Comparison of ENCODE assay signal across 1 cellular context in genomic region chr16:4663756-4664465, GRCh38.
TF ChIP-seq lines count a peak whose summit lies in the region.

No MANE protein-coding gene starts in this region.

TF ChIP-seq in HepG2, 621 proteins besides CTCF, POLR2A, EP300 and RAD21 (continued from another document and continues in another):
- TF ChIP-seq, protein P1, sequence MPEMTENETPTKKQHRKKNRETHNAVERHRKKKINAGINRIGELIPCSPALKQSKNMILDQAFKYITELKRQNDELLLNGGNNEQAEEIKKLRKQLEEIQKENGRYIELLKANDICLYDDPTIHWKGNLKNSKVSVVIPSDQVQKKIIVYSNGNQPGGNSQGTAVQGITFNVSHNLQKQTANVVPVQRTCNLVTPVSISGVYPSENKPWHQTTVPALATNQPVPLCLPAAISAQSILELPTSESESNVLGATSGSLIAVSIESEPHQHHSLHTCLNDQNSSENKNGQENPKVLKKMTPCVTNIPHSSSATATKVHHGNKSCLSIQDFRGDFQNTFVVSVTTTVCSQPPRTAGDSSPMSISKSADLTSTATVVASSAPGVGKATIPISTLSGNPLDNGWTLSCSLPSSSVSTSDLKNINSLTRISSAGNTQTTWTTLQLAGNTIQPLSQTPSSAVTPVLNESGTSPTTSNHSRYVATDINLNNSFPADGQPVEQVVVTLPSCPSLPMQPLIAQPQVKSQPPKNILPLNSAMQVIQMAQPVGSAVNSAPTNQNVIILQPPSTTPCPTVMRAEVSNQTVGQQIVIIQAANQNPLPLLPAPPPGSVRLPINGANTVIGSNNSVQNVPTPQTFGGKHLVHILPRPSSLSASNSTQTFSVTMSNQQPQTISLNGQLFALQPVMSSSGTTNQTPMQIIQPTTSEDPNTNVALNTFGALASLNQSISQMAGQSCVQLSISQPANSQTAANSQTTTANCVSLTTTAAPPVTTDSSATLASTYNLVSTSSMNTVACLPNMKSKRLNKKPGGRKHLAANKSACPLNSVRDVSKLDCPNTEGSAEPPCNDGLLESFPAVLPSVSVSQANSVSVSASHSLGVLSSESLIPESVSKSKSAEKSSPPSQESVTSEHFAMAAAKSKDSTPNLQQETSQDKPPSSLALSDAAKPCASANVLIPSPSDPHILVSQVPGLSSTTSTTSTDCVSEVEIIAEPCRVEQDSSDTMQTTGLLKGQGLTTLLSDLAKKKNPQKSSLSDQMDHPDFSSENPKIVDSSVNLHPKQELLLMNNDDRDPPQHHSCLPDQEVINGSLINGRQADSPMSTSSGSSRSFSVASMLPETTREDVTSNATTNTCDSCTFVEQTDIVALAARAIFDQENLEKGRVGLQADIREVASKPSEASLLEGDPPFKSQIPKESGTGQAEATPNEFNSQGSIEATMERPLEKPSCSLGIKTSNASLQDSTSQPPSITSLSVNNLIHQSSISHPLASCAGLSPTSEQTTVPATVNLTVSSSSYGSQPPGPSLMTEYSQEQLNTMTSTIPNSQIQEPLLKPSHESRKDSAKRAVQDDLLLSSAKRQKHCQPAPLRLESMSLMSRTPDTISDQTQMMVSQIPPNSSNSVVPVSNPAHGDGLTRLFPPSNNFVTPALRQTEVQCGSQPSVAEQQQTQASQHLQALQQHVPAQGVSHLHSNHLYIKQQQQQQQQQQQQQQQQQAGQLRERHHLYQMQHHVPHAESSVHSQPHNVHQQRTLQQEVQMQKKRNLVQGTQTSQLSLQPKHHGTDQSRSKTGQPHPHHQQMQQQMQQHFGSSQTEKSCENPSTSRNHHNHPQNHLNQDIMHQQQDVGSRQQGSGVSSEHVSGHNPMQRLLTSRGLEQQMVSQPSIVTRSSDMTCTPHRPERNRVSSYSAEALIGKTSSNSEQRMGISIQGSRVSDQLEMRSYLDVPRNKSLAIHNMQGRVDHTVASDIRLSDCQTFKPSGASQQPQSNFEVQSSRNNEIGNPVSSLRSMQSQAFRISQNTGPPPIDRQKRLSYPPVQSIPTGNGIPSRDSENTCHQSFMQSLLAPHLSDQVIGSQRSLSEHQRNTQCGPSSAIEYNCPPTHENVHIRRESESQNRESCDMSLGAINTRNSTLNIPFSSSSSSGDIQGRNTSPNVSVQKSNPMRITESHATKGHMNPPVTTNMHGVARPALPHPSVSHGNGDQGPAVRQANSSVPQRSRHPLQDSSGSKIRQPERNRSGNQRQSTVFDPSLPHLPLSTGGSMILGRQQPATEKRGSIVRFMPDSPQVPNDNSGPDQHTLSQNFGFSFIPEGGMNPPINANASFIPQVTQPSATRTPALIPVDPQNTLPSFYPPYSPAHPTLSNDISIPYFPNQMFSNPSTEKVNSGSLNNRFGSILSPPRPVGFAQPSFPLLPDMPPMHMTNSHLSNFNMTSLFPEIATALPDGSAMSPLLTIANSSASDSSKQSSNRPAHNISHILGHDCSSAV (CRISPR knock-in tag; IDR thresholded peaks at IDR 0.05; ENCODE audit: borderline replicate concordance): no peak
- TF ChIP-seq ZNF343 (CRISPR knock-in tag; IDR thresholded peaks at IDR 0.05) (peak; percentile 67; the same call in 1 of the 2 replicates), ZMAT3 (CRISPR knock-in tag; conservative IDR thresholded peaks at IDR 0.05) (peak; percentile 98), FOXK1 (CRISPR knock-in tag; IDR thresholded peaks at IDR 0.05; ENCODE audit: borderline replicate concordance, low read depth) (peak; percentile 74; the same call in 1 of the 2 replicates), PAWR (CRISPR knock-in tag; IDR thresholded peaks at IDR 0.05; ENCODE audit: borderline replicate concordance) (no peak), HNF1B (CRISPR knock-in tag; IDR thresholded peaks at IDR 0.05) (peak; percentile 86), MTA1 (CRISPR knock-in tag; IDR thresholded peaks at IDR 0.05; ENCODE audit: borderline replicate concordance) (peak; percentile 70), CREB3 (CRISPR knock-in tag; IDR thresholded peaks at IDR 0.05) (peak; percentile 97), THAP9 (CRISPR knock-in tag; IDR thresholded peaks at IDR 0.05; ENCODE audit: borderline replicate concordance) (peak; percentile 63; the same call in 1 of the 2 replicates), IRF2 (CRISPR knock-in tag; IDR thresholded peaks at IDR 0.05) (peak; percentile 86; the same call in 1 of the 2 replicates), ASH2L (IDR thresholded peaks at IDR 0.05; ENCODE audit: insufficient read length, low read depth, low read length) (peak; percentile 96), SOX6 (IDR thresholded peaks at IDR 0.05) (no peak), SOX6 (CRISPR knock-in tag; IDR thresholded peaks at IDR 0.05) (peak; percentile 87), RNF219 (CRISPR knock-in tag; IDR thresholded peaks at IDR 0.05) (0 out of 2 replicates have a peak, but pooled peaks have one; percentile 28), RORA (CRISPR knock-in tag; IDR thresholded peaks at IDR 0.05) (no peak), RBM39 (IDR thresholded peaks at IDR 0.05; ENCODE audit: low read depth, low read length, poor library complexity, severe bottlenecking) (no peak), GTF2F1 (IDR thresholded peaks at IDR 0.05; ENCODE audit: low read length) (no peak), ZMYM4 (CRISPR knock-in tag; IDR thresholded peaks at IDR 0.05) (peak; percentile 82), ELF1 (CRISPR knock-in tag; IDR thresholded peaks at IDR 0.05) (peak; percentile 73; the same call in 1 of the 2 replicates), KLF6 (CRISPR knock-in tag; IDR thresholded peaks at IDR 0.05) (peak; percentile 96), EEA1 (CRISPR knock-in tag; IDR thresholded peaks at IDR 0.05; ENCODE audit: borderline replicate concordance) (no peak; the same call in 1 of the 2 replicates), NBN (conservative IDR thresholded peaks at IDR 0.05) (no peak), STAT6 (CRISPR knock-in tag; IDR thresholded peaks at IDR 0.05; ENCODE audit: borderline replicate concordance) (peak; percentile 57; the same call in 1 of the 2 replicates), GFI1 (CRISPR knock-in tag; IDR thresholded peaks at IDR 0.05; ENCODE audit: borderline replicate concordance) (0 out of 2 replicates have a peak, but pooled peaks have one; percentile 22), TOE1 (CRISPR knock-in tag; IDR thresholded peaks at IDR 0.05) (no peak), ATF5 (CRISPR knock-in tag; IDR thresholded peaks at IDR 0.05; ENCODE audit: low read depth) (peak; percentile 65; the same call in 1 of the 2 replicates), MAZ (IDR thresholded peaks at IDR 0.05; ENCODE audit: borderline replicate concordance, low read depth, low read length) (peak; percentile 41; the same call in 1 of the 2 replicates), MAZ (CRISPR knock-in tag; IDR thresholded peaks at IDR 0.05; ENCODE audit: low read depth) (peak; percentile 74)
- TF ChIP-seq, protein P2, sequence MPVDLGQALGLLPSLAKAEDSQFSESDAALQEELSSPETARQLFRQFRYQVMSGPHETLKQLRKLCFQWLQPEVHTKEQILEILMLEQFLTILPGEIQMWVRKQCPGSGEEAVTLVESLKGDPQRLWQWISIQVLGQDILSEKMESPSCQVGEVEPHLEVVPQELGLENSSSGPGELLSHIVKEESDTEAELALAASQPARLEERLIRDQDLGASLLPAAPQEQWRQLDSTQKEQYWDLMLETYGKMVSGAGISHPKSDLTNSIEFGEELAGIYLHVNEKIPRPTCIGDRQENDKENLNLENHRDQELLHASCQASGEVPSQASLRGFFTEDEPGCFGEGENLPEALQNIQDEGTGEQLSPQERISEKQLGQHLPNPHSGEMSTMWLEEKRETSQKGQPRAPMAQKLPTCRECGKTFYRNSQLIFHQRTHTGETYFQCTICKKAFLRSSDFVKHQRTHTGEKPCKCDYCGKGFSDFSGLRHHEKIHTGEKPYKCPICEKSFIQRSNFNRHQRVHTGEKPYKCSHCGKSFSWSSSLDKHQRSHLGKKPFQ (CRISPR knock-in tag; IDR thresholded peaks at IDR 0.05; ENCODE audit: insufficient replicate concordance): peak; percentile 93
- TF ChIP-seq, protein P3, sequence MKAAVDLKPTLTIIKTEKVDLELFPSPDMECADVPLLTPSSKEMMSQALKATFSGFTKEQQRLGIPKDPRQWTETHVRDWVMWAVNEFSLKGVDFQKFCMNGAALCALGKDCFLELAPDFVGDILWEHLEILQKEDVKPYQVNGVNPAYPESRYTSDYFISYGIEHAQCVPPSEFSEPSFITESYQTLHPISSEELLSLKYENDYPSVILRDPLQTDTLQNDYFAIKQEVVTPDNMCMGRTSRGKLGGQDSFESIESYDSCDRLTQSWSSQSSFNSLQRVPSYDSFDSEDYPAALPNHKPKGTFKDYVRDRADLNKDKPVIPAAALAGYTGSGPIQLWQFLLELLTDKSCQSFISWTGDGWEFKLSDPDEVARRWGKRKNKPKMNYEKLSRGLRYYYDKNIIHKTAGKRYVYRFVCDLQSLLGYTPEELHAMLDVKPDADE (CRISPR knock-in tag; IDR thresholded peaks at IDR 0.05): peak; percentile 83; the same call in 1 of the 2 replicates
